Comparison of ENCODE assay signal across 15 cellular contexts in the genomic region with DNA sequence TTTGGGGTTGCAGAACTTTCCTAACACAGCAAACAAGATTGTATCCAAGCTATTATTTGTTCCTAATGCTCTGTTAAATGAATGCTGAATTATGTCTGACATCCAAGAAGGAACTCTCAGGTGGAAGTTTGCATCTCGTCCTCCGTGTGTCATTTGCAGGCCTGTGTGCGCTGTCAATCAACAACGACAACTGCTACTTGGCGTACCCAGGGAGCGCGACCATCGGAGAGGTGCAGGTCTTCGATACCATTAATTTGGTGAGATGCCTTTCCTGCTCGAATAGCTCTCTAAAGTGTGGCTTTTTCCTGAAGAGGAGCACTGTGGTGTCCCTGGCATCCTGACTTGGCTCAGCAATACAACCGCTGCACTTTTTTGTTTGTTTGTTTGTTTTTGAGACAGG. TPM values are rescaled to one million over a fixed set of nuclear protein-coding genes. Genes with fewer than 3 reads are reported as not detected.
DNase-seq lines count a peak whose midpoint lies in the region; ATAC-seq and TF ChIP-seq lines count a peak whose summit lies in the region.
"Had no signal": no experiment of that assay in that cellular context is flagged by ENCODE, and none has a peak within 500 bp of the region (broad histone marks: within the 10 kb centered on the region; RNA-seq: fewer than 3 reads in every experiment).

No MANE protein-coding gene starts in this region.

- DNase-seq in left cardiac atrium (peak; percentile 7), left ventricle myocardium inferior (no peak), chondrocyte (ENCODE audit: low spot score) (peak; percentile 46), sciatic nerve (ENCODE audit: low spot score) (peak; percentile 30), upper lobe of right lung (peak; percentile 16), NCI-H1105 treated with DMSO at 0.1 percent for 48 hours (lab: John Stamatoyannopoulos, UW) (no peak), RPMI8226 (no peak), SKM-1 (lab: John Stamatoyannopoulos, UW; ENCODE audit: unreplicated experiment) (no peak)
- DNase-seq: BE2C; CD4-positive, alpha-beta memory T cell; DMS79; EL had no signal

- no peak overlapping the region for H3K27ac ChIP-seq in left ventricle myocardium inferior (replicated peaks)
- no peak overlapping the region for H3K27ac ChIP-seq in upper lobe of right lung
- H3K27ac ChIP-seq: A549, C4-2B had no signal

- H3K36me3 Mint-ChIP-seq in chondrocyte (ENCODE audit: low read depth): peaks cover 40% of the 10 kb centered on the region

- H3K36me3 ChIP-seq in left ventricle myocardium inferior (peaks cover 90% of the 10 kb centered on the region), upper lobe of right lung (peaks cover 88% of the 10 kb centered on the region)

- H3K4me1 ChIP-seq in left ventricle myocardium inferior (peaks cover 16% of the 10 kb centered on the region), upper lobe of right lung (no peaks in the 10 kb centered on the region)
- H3K4me1 ChIP-seq: BE2C, HAP-1 had no signal

- H3K27me3 ChIP-seq in left ventricle myocardium inferior (ENCODE audit: low read depth): no peaks in the 10 kb centered on the region
- H3K27me3 ChIP-seq in upper lobe of right lung: no peaks in the 10 kb centered on the region
- H3K27me3 ChIP-seq: BE2C had no signal

- H3K27me3 Mint-ChIP-seq in chondrocyte (ENCODE audit: low read depth): no peaks in the 10 kb centered on the region
- H3K27me3 Mint-ChIP-seq: CD4-positive, alpha-beta memory T cell had no signal

- no peak overlapping the region for H3K27ac Mint-ChIP-seq in chondrocyte (ENCODE audit: unreplicated experiment)

- H3K4me3 ChIP-seq in left ventricle myocardium inferior: no peak overlapping the region
- H3K4me3 ChIP-seq in upper lobe of right lung: no peak overlapping the region
- H3K4me3 ChIP-seq: A549, HAP-1 had no signal

- peaks cover under 1% of the 10 kb centered on the region for H3K4me1 Mint-ChIP-seq in chondrocyte (ENCODE audit: low read depth)

- H3K4me3 Mint-ChIP-seq in chondrocyte (ENCODE audit: unreplicated experiment): no peak overlapping the region
- H3K4me3 Mint-ChIP-seq: CD4-positive, alpha-beta memory T cell had no signal

- no peaks in the 10 kb centered on the region for H3K9me3 Mint-ChIP-seq in chondrocyte (ENCODE audit: low read depth)
- H3K9me3 Mint-ChIP-seq: CD4-positive, alpha-beta memory T cell had no signal

- H3K9me3 ChIP-seq in left ventricle myocardium inferior (replicated peaks) (no peaks in the 10 kb centered on the region), upper lobe of right lung (no peaks in the 10 kb centered on the region)
- H3K9me3 ChIP-seq: A549, BE2C, HAP-1 had no signal

- intact Hi-C loops in left cardiac atrium (cut with DNase I): no loop called here
- intact Hi-C loops in left ventricle myocardium inferior (cut with micrococcal nuclease): no loop called here
- intact Hi-C loops in sciatic nerve (cut with DNase I): no loop called here
- intact Hi-C loops in upper lobe of right lung (cut with DNase I): no loop called here

- TF ChIP-seq CTCF in left ventricle myocardium inferior (IDR thresholded peaks at IDR 0.05; ENCODE audit: borderline replicate concordance): no peak
- TF ChIP-seq CTCF in chondrocyte (IDR thresholded peaks at IDR 0.05): no peak
- TF ChIP-seq CTCF in upper lobe of right lung (IDR thresholded peaks at IDR 0.05): no peak

- ATAC-seq in left cardiac atrium: no peak
- ATAC-seq in sciatic nerve: no peak
- no peak for ATAC-seq in upper lobe of right lung
- ATAC-seq: A549 had no signal

RNA-seq across cellular contexts. Expression of a gene that starts 26.9 kb away (rescaled TPM):
- total RNA-seq in left cardiac atrium: 10 to 100 TPM; 54.6 to 58.9 TPM
- total RNA-seq in left ventricle myocardium inferior: 46.2 TPM
- 61.0 to 68.0 TPM (median 61.6 TPM) in 3 replicates for total RNA-seq in chondrocyte
- total RNA-seq in sciatic nerve: 64.1 TPM
- 57.3 TPM for total RNA-seq in upper lobe of right lung

Comparison
In these comparisons a context has a peak if more than half of its experiments do, and no peak if none do; other contexts are left out.
1. DNase-seq: peak in left cardiac atrium (single experiment), chondrocyte (single experiment), sciatic nerve (single experiment) and upper lobe of right lung (single experiment); none in left ventricle myocardium inferior (single experiment), NCI-H1105 treated with DMSO at 0.1 percent for 48 hours (single experiment), RPMI8226 (single experiment) and SKM-1 (single experiment).